In the genomic region with DNA sequence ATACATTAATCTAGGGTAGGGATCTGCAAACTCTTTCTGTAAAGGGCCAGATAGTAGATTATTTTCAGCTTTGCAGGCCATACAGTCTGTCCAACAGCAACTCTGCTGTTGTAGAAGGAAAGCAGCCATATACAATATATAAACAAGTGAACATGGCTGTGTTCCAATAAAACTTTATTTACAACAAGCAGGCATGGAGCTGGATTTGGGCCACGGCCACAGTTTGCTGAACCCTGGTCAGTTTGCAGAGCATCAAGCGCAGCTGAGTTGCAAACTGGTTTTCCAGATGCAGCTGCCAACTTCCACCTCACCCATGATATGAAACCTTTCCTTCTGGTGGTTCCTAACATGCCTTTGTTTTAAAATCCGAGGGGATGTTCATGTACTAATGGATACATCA, we compare ENCODE assay signal across 17 cellular contexts.
"Had no signal": no experiment of that assay in that cellular context is flagged by ENCODE, and none has a peak within 500 bp of the region (broad histone marks: within the 10 kb centered on the region; RNA-seq: fewer than 3 reads in every experiment).

No MANE protein-coding gene starts in this region.

- H3K9me3 ChIP-seq: adrenal gland, ovary, SJSA1, suprapubic skin had no signal

- H3K27ac ChIP-seq: dorsolateral prefrontal cortex, ovary, SJSA1, suprapubic skin had no signal

- H3K36me3 ChIP-seq: adrenal gland, ovary, SJSA1, suprapubic skin had no signal

- H3K27me3 ChIP-seq: adrenal gland, dorsolateral prefrontal cortex, ovary, SJSA1, suprapubic skin had no signal

- H3K4me3 ChIP-seq: adrenal gland, dorsolateral prefrontal cortex, ovary, SJSA1, suprapubic skin had no signal

- DNase-seq: activated B cell treated with CpG ODN at 0.5 μM for 24 hours; activated CD4-positive, alpha-beta T cell treated with anti-CD3 and anti-CD28 coated beads for 48 hours; activated CD8-positive, alpha-beta T cell treated with anti-CD3 and anti-CD28 coated beads for 36 hours; activated effector memory CD4-positive, alpha-beta T cell treated with anti-CD3 and anti-CD28 coated beads, Interleukin-2, amount 50 U/mL, for 16 hours; activated T-cell treated with anti-CD3 and anti-CD28 coated beads, Interleukin-2, amount 50 U/mL, for 48 hours; adrenal gland; cerebellar nuclear complex; dorsolateral prefrontal cortex; endodermal cell; hippocampal formation; nephron progenitor cell; ovary; small intestine; stimulated activated CD4-positive, alpha-beta T cell treated with anti-CD3 and anti-CD28 coated beads, Interleukin-4, amount 100 ng/mL, for 24 hours; stimulated activated naive CD4-positive, alpha-beta T cell had no signal
